Comparison of ENCODE assay signal across 1 cellular context in the genomic region with DNA sequence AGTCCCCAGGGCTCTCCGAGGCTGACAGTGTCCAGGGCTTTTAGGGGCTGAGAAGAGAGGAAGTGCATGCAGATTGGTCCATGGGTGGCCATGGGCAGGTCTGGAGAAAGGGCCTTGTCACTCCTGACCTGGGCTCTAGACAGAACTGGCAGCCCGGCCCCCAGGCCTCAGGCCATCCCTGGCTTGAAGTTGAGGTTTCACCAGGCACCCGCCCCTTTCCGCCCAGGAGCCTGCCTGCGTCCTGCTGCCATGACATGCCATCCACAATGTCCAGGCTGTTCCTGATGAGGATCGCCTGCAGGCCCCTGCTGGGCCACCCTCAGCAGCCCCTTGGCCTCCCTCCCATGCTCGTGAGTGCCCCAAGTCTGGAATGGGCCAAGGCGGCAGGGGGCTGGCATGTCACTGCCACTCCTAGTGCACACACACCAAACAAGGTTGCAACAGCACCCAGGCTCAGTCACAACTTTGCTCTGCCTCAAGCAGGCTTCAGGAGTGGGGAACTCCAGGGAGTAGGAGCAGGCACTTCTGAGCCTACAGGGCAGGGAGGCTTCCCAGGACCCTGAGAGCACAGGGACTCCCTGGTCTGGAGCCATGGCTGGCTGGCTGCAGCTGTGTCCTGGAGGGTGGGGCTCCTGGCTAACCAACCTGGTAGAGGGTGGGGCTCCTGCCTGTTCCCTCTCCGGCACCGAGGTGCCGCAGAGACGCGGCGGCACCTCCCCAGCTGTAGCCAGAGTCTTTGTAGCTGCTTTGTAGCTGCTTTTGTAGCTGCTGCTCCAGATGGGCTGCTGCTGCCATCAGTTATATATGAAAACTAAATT.
TF ChIP-seq lines count a peak whose summit lies in the region.

No MANE protein-coding gene starts in this region.

TF ChIP-seq in SK-N-SH treated with all-trans-retinoic acid at 6 μM for 48 hours, 23 proteins besides CTCF, POLR2A, EP300 and RAD21 (continued from another document):
- TF ChIP-seq CSRNP3 (CRISPR knock-in tag; IDR thresholded peaks at IDR 0.05) (no peak), ZNF70 (CRISPR knock-in tag; IDR thresholded peaks at IDR 0.05) (no peak), ZNF8 (CRISPR knock-in tag; IDR thresholded peaks at IDR 0.05) (no peak), BACH2 (CRISPR knock-in tag; IDR thresholded peaks at IDR 0.05; ENCODE audit: borderline replicate concordance) (no peak), GLIS3 (CRISPR knock-in tag; IDR thresholded peaks at IDR 0.05) (no peak), TOX (CRISPR knock-in tag; IDR thresholded peaks at IDR 0.05; ENCODE audit: borderline replicate concordance) (no peak), TSHZ2 (CRISPR knock-in tag; IDR thresholded peaks at IDR 0.05) (no peak)
- TF ChIP-seq, protein P1, sequence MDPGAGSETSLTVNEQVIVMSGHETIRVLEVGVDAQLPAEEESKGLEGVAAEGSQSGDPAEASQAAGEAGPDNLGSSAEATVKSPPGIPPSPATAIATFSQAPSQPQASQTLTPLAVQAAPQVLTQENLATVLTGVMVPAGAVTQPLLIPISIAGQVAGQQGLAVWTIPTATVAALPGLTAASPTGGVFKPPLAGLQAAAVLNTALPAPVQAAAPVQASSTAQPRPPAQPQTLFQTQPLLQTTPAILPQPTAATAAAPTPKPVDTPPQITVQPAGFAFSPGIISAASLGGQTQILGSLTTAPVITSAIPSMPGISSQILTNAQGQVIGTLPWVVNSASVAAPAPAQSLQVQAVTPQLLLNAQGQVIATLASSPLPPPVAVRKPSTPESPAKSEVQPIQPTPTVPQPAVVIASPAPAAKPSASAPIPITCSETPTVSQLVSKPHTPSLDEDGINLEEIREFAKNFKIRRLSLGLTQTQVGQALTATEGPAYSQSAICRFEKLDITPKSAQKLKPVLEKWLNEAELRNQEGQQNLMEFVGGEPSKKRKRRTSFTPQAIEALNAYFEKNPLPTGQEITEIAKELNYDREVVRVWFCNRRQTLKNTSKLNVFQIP (CRISPR knock-in tag; IDR thresholded peaks at IDR 0.05; ENCODE audit: borderline replicate concordance, low read depth): no peak
